In genomic region chr2:120461546-120462537, GRCh38 we compare ENCODE assay signal across 25 cellular contexts.
"Had no signal": no experiment of that assay in that cellular context is flagged by ENCODE, and none has a peak within 500 bp of the region (broad histone marks: within the 10 kb centered on the region; RNA-seq: fewer than 3 reads in every experiment).

No MANE protein-coding gene starts in this region.

- H3K9me3 ChIP-seq: pancreas, right lobe of liver, thyroid gland had no signal

- H3K27ac ChIP-seq: coronary artery, esophagus squamous epithelium, heart right ventricle, pancreas, right lobe of liver, stomach, thyroid gland had no signal

- H3K27me3 ChIP-seq: pancreas, right lobe of liver, thyroid gland had no signal

- DNase-seq: effector memory CD8-positive, alpha-beta T cell; erythroblast; esophagus squamous epithelium; foreskin melanocyte; heart right ventricle; hippocampal formation; kidney glomerular epithelial cell; left ventricle myocardium superior; natural killer cell; occipital lobe; small intestine; stimulated activated CD4-positive, alpha-beta T cell treated with anti-CD3 and anti-CD28 coated beads, Interleukin-12 subunit alpha, Interleukin-12 subunit beta, amount 100 ng/mL, for 4 hours; stimulated activated CD4-positive, alpha-beta T cell treated with anti-CD3 and anti-CD28 coated beads, Interleukin-1b, Interleukin-23, amount 100 ng/mL, for 48 hours; stimulated activated CD4-positive, alpha-beta T cell treated with anti-CD3 and anti-CD28 coated beads, Interleukin-4, amount 100 ng/mL, for 1 hour; stimulated activated CD8-positive, alpha-beta memory T cell treated with anti-CD3 and anti-CD28 coated beads, Interleukin-4, amount 100 ng/mL, for 48 hours; stimulated activated naive CD4-positive, alpha-beta T cell; stomach; thyroid gland; trophoblast cell had no signal

- H3K4me3 ChIP-seq: coronary artery, esophagus squamous epithelium, heart right ventricle, lung, pancreas, right lobe of liver, stomach, thyroid gland had no signal

- H3K36me3 ChIP-seq: esophagus squamous epithelium, heart right ventricle, pancreas, right lobe of liver, stomach, thyroid gland had no signal

- ATAC-seq: effector memory CD8-positive, alpha-beta T cell; heart right ventricle; left ventricle myocardium superior; natural killer cell; right lobe of liver had no signal

- FAIRE-seq: endometrium, islet of Langerhans, pancreas, small intestine had no signal
